ENCODE assay signal across 2 cellular contexts in genomic region chr6:134094436-134094835, GRCh38.
TF ChIP-seq lines count a peak whose summit lies in the region.

No MANE protein-coding gene starts in this region.

TF ChIP-seq in K562, 482 proteins besides CTCF, POLR2A, EP300 and RAD21 (continues in another document):
- no peak for TF ChIP-seq SMAD2 (IDR thresholded peaks at IDR 0.05; ENCODE audit: low read depth, low read length)
- TF ChIP-seq CBX2 (IDR thresholded peaks at IDR 0.05; ENCODE audit: insufficient read depth, low read length, poor library complexity, severe bottlenecking) = no peak
- no peak for TF ChIP-seq ZNF253 (CRISPR knock-in tag; conservative IDR thresholded peaks at IDR 0.05)
- TF ChIP-seq ZNF175 (CRISPR knock-in tag; IDR thresholded peaks at IDR 0.05; ENCODE audit: low read depth) = no peak
- TF ChIP-seq HNRNPL (IDR thresholded peaks at IDR 0.05; ENCODE audit: low read depth, low read length) = no peak
- TF ChIP-seq, protein P1, sequence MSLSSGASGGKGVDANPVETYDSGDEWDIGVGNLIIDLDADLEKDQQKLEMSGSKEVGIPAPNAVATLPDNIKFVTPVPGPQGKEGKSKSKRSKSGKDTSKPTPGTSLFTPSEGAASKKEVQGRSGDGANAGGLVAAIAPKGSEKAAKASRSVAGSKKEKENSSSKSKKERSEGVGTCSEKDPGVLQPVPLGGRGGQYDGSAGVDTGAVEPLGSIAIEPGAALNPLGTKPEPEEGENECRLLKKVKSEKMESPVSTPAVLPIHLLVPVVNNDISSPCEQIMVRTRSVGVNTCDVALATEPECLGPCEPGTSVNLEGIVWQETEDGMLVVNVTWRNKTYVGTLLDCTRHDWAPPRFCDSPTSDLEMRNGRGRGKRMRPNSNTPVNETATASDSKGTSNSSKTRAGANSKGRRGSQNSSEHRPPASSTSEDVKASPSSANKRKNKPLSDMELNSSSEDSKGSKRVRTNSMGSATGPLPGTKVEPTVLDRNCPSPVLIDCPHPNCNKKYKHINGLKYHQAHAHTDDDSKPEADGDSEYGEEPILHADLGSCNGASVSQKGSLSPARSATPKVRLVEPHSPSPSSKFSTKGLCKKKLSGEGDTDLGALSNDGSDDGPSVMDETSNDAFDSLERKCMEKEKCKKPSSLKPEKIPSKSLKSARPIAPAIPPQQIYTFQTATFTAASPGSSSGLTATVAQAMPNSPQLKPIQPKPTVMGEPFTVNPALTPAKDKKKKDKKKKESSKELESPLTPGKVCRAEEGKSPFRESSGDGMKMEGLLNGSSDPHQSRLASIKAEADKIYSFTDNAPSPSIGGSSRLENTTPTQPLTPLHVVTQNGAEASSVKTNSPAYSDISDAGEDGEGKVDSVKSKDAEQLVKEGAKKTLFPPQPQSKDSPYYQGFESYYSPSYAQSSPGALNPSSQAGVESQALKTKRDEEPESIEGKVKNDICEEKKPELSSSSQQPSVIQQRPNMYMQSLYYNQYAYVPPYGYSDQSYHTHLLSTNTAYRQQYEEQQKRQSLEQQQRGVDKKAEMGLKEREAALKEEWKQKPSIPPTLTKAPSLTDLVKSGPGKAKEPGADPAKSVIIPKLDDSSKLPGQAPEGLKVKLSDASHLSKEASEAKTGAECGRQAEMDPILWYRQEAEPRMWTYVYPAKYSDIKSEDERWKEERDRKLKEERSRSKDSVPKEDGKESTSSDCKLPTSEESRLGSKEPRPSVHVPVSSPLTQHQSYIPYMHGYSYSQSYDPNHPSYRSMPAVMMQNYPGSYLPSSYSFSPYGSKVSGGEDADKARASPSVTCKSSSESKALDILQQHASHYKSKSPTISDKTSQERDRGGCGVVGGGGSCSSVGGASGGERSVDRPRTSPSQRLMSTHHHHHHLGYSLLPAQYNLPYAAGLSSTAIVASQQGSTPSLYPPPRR (CRISPR knock-in tag; IDR thresholded peaks at IDR 0.05; ENCODE audit: borderline replicate concordance) = no peak
- TF ChIP-seq, protein P2, sequence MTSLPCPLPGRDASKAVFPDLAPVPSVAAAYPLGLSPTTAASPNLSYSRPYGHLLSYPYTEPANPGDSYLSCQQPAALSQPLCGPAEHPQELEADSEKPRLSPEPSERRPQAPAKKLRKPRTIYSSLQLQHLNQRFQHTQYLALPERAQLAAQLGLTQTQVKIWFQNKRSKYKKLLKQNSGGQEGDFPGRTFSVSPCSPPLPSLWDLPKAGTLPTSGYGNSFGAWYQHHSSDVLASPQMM (CRISPR knock-in tag; IDR thresholded peaks at IDR 0.05) = no peak
- no peak for TF ChIP-seq E2F1 (CRISPR knock-in tag; IDR thresholded peaks at IDR 0.05)
- TF ChIP-seq RAD51 (IDR thresholded peaks at IDR 0.05; ENCODE audit: borderline replicate concordance, low read depth) = no peak
- no peak for TF ChIP-seq ATF4 (CRISPR knock-in tag; IDR thresholded peaks at IDR 0.05)
- no peak for TF ChIP-seq E2F3 (CRISPR knock-in tag; IDR thresholded peaks at IDR 0.05)
- TF ChIP-seq DACH1 (IDR thresholded peaks at IDR 0.05; ENCODE audit: partially characterized antibody) = no peak
- TF ChIP-seq, protein P3, sequence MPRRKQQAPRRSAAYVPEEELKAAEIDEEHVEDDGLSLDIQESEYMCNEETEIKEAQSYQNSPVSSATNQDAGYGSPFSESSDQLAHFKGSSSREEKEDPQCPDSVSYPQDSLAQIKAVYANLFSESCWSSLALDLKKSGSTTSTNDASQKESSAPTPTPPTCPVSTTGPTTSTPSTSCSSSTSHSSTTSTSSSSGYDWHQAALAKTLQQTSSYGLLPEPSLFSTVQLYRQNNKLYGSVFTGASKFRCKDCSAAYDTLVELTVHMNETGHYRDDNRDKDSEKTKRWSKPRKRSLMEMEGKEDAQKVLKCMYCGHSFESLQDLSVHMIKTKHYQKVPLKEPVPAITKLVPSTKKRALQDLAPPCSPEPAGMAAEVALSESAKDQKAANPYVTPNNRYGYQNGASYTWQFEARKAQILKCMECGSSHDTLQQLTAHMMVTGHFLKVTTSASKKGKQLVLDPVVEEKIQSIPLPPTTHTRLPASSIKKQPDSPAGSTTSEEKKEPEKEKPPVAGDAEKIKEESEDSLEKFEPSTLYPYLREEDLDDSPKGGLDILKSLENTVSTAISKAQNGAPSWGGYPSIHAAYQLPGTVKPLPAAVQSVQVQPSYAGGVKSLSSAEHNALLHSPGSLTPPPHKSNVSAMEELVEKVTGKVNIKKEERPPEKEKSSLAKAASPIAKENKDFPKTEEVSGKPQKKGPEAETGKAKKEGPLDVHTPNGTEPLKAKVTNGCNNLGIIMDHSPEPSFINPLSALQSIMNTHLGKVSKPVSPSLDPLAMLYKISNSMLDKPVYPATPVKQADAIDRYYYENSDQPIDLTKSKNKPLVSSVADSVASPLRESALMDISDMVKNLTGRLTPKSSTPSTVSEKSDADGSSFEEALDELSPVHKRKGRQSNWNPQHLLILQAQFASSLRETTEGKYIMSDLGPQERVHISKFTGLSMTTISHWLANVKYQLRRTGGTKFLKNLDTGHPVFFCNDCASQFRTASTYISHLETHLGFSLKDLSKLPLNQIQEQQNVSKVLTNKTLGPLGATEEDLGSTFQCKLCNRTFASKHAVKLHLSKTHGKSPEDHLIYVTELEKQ (CRISPR knock-in tag; IDR thresholded peaks at IDR 0.05) = no peak
- TF ChIP-seq ZNF124 (CRISPR knock-in tag; IDR thresholded peaks at IDR 0.05) = no peak

TF ChIP-seq in SK-N-SH, 30 proteins besides CTCF, POLR2A, EP300 and RAD21:
- TF ChIP-seq EZH2phosphoT487 (IDR thresholded peaks at IDR 0.05; ENCODE audit: borderline replicate concordance, low read depth) (no peak), NFIC (IDR thresholded peaks at IDR 0.05; ENCODE audit: borderline replicate concordance) (no peak), CHD2 (IDR thresholded peaks at IDR 0.05; ENCODE audit: low read length, partially characterized antibody) (no peak), FOXJ3 (CRISPR knock-in tag; IDR thresholded peaks at IDR 0.05) (no peak)
